ENCODE assay signal across 19 cellular contexts in the genomic region with DNA sequence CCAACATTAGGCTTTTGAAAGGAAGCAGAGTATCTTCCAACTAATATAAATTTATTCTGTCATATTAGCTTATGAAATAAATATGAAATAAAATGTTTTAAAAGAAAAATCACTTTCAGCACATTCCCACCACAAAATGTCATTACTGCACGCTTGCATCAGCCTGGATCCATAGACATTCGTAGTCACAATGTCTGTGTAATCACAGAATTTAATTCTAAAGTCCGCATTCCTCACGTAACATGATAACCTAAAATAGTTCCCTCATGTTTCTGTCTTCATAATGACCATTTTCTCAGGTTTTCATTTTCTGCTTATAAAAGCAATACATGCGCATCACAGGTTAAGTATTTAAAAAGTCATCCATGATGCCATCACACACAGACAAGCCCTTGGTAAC. TPM values are rescaled to one million over a fixed set of nuclear protein-coding genes. Genes with fewer than 3 reads are reported as not detected.
DNase-seq lines count a peak whose midpoint lies in the region; ATAC-seq, FAIRE-seq and TF ChIP-seq lines count a peak whose summit lies in the region.
"Had no signal": no experiment of that assay in that cellular context is flagged by ENCODE, and none has a peak within 500 bp of the region (broad histone marks: within the 10 kb centered on the region; RNA-seq: fewer than 3 reads in every experiment).

No MANE protein-coding gene starts in this region.

- no peak overlapping the region for H3K4me3 ChIP-seq in bronchial epithelial cell (ENCODE audit: low read depth, low read length)
- no peak overlapping the region for H3K4me3 ChIP-seq in stomach smooth muscle (ENCODE audit: low read length in 2 of 2)
- H3K4me3 ChIP-seq: A549, GM23248 had no signal

- H3K4me1 Mint-ChIP-seq in glutamatergic neuron (ENCODE audit: low read depth, unreplicated experiment) = peaks cover 23% of the 10 kb centered on the region

- TF ChIP-seq CTCF in bronchial epithelial cell (IDR thresholded peaks at IDR 0.05; ENCODE audit: insufficient read depth, low read length, severe bottlenecking) (no peak), glutamatergic neuron (IDR thresholded peaks at IDR 0.05; ENCODE audit: partially characterized antibody, unreplicated experiment) (no peak)

- DNase-seq in bronchial epithelial cell (ENCODE audit: low read depth) (no peak), glutamatergic neuron (no peak)
- DNase-seq: BE2C; CD4-positive, alpha-beta memory T cell; DMS79; EL; GM23248 had no signal

- FAIRE-seq in bronchial epithelial cell (lab: Jason Lieb, UNC) = peak; percentile 92
- FAIRE-seq: A549, G401.6, GM12891, GM19239, H54 had no signal

- no peaks in the 10 kb centered on the region for H3K27me3 ChIP-seq in bronchial epithelial cell (ENCODE audit: control insufficient read depth, insufficient read depth, low read length)
- no peaks in the 10 kb centered on the region for H3K27me3 ChIP-seq in stomach smooth muscle (ENCODE audit: control insufficient read depth in 1 of 2, insufficient read depth in 2 of 2, low read length in 2 of 2)
- H3K27me3 ChIP-seq: BE2C had no signal

- H3K27ac ChIP-seq in stomach smooth muscle (ENCODE audit: low read length) = peak overlapping the region; percentile 85
- H3K27ac ChIP-seq: A549, C4-2B, GM23248 had no signal

- H3K9ac ChIP-seq in stomach smooth muscle (ENCODE audit: low read length in 2 of 2) = no peak overlapping the region
- H3K9ac ChIP-seq: GM23248 had no signal

- peak overlapping the region; percentile 82 for H3K27ac Mint-ChIP-seq in glutamatergic neuron (ENCODE audit: unreplicated experiment)
- H3K27ac Mint-ChIP-seq: CD4-positive, alpha-beta memory T cell; IgD-negative memory B cell had no signal

- peaks cover 10% of the 10 kb centered on the region for H3K9me3 Mint-ChIP-seq in glutamatergic neuron (ENCODE audit: unreplicated experiment)

- peaks cover 0 to 7% of the 10 kb centered on the region in 2 donors for H3K9me3 ChIP-seq in stomach smooth muscle (ENCODE audit: control insufficient read depth in 2 of 2, low read length in 2 of 2)

- ATAC-seq in HG03342 (IDR thresholded peaks at IDR 0.05; ENCODE audit: unreplicated experiment) (no peak), GM19395 (IDR thresholded peaks at IDR 0.05; ENCODE audit: unreplicated experiment) (no peak), HG03469 (IDR thresholded peaks at IDR 0.05; ENCODE audit: unreplicated experiment) (no peak)
- ATAC-seq: A549, HCT116 had no signal

- H3K36me3 Mint-ChIP-seq in glutamatergic neuron (ENCODE audit: unreplicated experiment) = peaks cover 12% of the 10 kb centered on the region

- H3K4me1 ChIP-seq in stomach smooth muscle (ENCODE audit: control insufficient read depth, insufficient read depth, low read length) = peaks cover 38% of the 10 kb centered on the region
- H3K4me1 ChIP-seq: A549, BE2C had no signal

- peaks cover 6% of the 10 kb centered on the region for H3K27me3 Mint-ChIP-seq in glutamatergic neuron (ENCODE audit: unreplicated experiment)
- H3K27me3 Mint-ChIP-seq: CD4-positive, alpha-beta memory T cell; IgD-negative memory B cell had no signal

- no peak overlapping the region for H3K4me3 Mint-ChIP-seq in glutamatergic neuron (ENCODE audit: unreplicated experiment)
- H3K4me3 Mint-ChIP-seq: CD4-positive, alpha-beta memory T cell; IgD-negative memory B cell had no signal

- H3K36me3 ChIP-seq in bronchial epithelial cell (ENCODE audit: control insufficient read depth, insufficient read depth, low read length) (no peaks in the 10 kb centered on the region), stomach smooth muscle (ENCODE audit: control insufficient read depth in 2 of 2, insufficient read depth in 2 of 2, low read length in 2 of 2) (peaks cover 0 to 8% of the 10 kb centered on the region in 2 donors)

RNA-seq across cellular contexts. Expression of gene HDAC4, which starts 47.1 kb away (rescaled TPM):
- total RNA-seq in bronchial epithelial cell (5.3 and 12.0 TPM in 2 replicates), glutamatergic neuron (ENCODE audit: unreplicated experiment) (90.6 TPM)
